ENCODE assay signal across 11 cellular contexts in the genomic region with DNA sequence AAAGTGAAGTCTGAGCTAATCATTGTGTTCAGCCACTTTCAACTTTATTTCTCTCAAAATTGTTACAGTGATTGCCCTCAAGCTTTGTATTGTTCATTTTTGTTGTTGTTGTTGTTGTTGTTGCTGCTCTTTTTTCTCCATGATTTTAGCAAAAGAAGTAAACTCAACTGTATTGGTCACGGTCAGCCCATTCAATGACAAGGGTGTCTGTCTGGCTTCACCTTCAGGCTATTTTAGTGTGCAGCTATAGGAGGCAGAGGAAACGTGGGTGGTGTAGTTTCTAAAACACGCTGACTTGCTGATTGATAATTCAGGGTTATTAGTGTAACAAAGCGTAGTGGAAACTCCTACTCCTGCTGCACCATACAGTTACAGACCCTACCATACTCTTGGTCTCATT.
A peak's percentile ranks its signal among the peaks of the same experiment; 100 is the strongest.
DNase-seq lines count a peak whose midpoint lies in the region; ATAC-seq and TF ChIP-seq lines count a peak whose summit lies in the region.
"Had no signal": no experiment of that assay in that cellular context is flagged by ENCODE, and none has a peak within 500 bp of the region (broad histone marks: within the 10 kb centered on the region; RNA-seq: fewer than 3 reads in every experiment).

No MANE protein-coding gene starts in this region.

- ATAC-seq in HG02678 (IDR thresholded peaks at IDR 0.05; ENCODE audit: unreplicated experiment) = peak; percentile 76
- ATAC-seq in HG03460 (IDR thresholded peaks at IDR 0.05; ENCODE audit: unreplicated experiment) = peak; percentile 68
- ATAC-seq: Right ventricle myocardium inferior had no signal

- TF ChIP-seq CTCF in GM10248 (IDR thresholded peaks at IDR 0.05; ENCODE audit: control extremely low read depth, extremely low read depth, low read depth, missing control alignments) = no peak

- CTCF ChIA-PET in GM10248 (lab: Yijun Ruan, JAX) = interaction anchor here (1.2 kb wide), 1 partner anchor 13 kb away, joined by 3 read pairs; no protein-coding TSS in a partner anchor

- POLR2A ChIA-PET in GM10248 (lab: Yijun Ruan, JAX) = no interaction called here

- DNase-seq in GM10248 (ENCODE audit: extremely low spot score) = peak; percentile 73
- DNase-seq in GM19240 (ENCODE audit: insufficient read length, low spot score) = peak; percentile 36
- DNase-seq in stimulated activated CD4-positive, alpha-beta T cell treated with anti-CD3 and anti-CD28 coated beads, Interleukin-4, amount 100 ng/mL, for 1 hour = no peak
- no peak for DNase-seq in DMS79 (lab: John Stamatoyannopoulos, UW)
- DNase-seq in anterior cingulate cortex (lab: John Stamatoyannopoulos, UW) = no peak
- DNase-seq in NCI-H2029 treated with DMSO at 0.1 percent for 48 hours (lab: John Stamatoyannopoulos, UW) = no peak
- DNase-seq: aorta, NCI-H2171 had no signal

Comparison
In these comparisons a context has a peak if more than half of its experiments do, and no peak if none do; other contexts are left out.
1. DNase-seq: peak in GM10248 (single experiment) and GM19240 (single experiment); none in stimulated activated CD4-positive, alpha-beta T cell treated with anti-CD3 and anti-CD28 coated beads, Interleukin-4, amount 100 ng/mL, for 1 hour (single experiment), DMS79 (single experiment), anterior cingulate cortex (0 of 58) and NCI-H2029 treated with DMSO at 0.1 percent for 48 hours (single experiment).